22 cellular contexts compared by ENCODE assay signal in the genomic region with DNA sequence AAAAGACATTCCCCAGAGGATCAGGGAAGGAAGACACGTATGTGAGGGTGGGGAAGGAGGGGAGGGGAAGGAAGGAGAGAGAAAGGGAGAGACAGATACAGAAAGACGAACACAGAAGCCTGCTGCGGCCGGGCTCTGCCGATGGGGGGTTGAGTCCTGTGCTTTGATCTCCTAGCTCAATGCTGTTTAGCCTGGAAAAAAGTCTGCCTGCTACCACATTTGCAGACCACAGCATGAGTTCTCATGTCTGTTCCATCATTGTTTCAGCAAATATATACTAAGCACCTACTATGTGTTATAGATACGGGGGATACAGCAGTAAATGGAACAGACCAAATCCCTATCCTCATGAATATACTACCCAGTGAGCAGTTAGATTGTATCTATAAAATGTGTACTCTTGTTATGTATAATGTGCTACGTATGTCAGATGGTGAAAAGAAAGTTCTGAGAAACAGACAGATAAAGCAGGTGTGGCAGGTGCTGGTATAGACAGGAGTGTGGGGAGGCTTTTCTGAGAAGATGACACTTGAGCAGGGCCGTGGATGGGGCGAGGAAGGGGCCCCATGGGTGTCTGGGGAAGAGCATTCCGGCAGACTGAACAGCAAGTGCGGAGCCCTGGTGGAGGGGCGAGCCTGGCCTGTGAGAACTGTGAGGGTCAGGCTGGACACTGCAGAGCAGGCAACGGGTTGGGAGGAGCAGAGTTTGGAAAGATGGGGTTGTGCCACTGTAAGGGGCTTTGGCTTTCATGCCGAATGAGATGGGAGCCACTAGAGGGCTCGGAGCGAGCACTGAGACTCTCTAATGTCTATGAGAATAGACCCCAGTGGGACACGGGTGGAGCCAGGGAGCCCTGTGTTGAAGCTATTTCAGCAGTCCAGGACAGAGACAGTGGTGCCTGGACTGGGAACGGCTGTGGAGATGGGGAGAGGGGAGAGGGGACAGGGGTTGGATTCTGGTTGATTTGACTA. TPM values are rescaled to one million over a fixed set of nuclear protein-coding genes. Genes with fewer than 3 reads are reported as not detected.
DNase-seq lines count a peak whose midpoint lies in the region; ATAC-seq and TF ChIP-seq lines count a peak whose summit lies in the region.
"Had no signal": no experiment of that assay in that cellular context is flagged by ENCODE, and none has a peak within 500 bp of the region (broad histone marks: within the 10 kb centered on the region; RNA-seq: fewer than 3 reads in every experiment).

No MANE protein-coding gene starts in this region.

- no peak overlapping the region for H3K4ac ChIP-seq in trophoblast cell (ENCODE audit: low read depth, low read length)

- no peaks in the 10 kb centered on the region for H3K9me3 ChIP-seq in HCT116 (ENCODE audit: control insufficient read depth in 1 of 2, insufficient read depth in 1 of 2, low read depth in 1 of 2, low read length in 2 of 2)
- no peaks in the 10 kb centered on the region for H3K9me3 ChIP-seq in trophoblast cell (ENCODE audit: insufficient read depth, low read depth, low read length)
- no peaks in the 10 kb centered on the region for H3K9me3 ChIP-seq in breast epithelium
- no peaks in the 10 kb centered on the region for H3K9me3 ChIP-seq in SJCRH30 (replicated peaks)
- H3K9me3 ChIP-seq: pancreas, right lobe of liver had no signal

- H3K9me3 Mint-ChIP-seq in T-helper 1 cell treated with Interleukin-12 subunit alpha and Interleukin-12 subunit beta and Interleukin-4 antibody, amounts not matched to agents 30 μg/mL and 1 μg/mL, for 36 hours: peaks cover 24% of the 10 kb centered on the region
- H3K9me3 Mint-ChIP-seq in brain: peaks cover 0 to 3% (median 0%) of the 10 kb centered on the region in 5 experiments

- POLR2A ChIA-PET in HCT116 (lab: Charles Lee): no interaction called here

- H3K4me1 ChIP-seq in HCT116 (ENCODE audit: control insufficient read depth in 1 of 2, insufficient read depth in 2 of 2, low read length in 2 of 2): no peaks in the 10 kb centered on the region
- H3K4me1 ChIP-seq in trophoblast cell (ENCODE audit: control insufficient read depth in 1 of 2, insufficient read depth in 2 of 2, low read length in 2 of 2): peaks cover 28 to 29% of the 10 kb centered on the region in 2 experiments
- H3K4me1 ChIP-seq in breast epithelium: peaks cover 0 to under 1% of the 10 kb centered on the region in 2 donors
- no peaks in the 10 kb centered on the region for H3K4me1 ChIP-seq in SJCRH30
- H3K4me1 ChIP-seq: pancreas, right lobe of liver had no signal

- H2BK120ac ChIP-seq in trophoblast cell (ENCODE audit: insufficient read depth, low read length, poor library complexity): no peak overlapping the region

- DNase-seq in T-helper 1 cell: no peak
- DNase-seq in HCT116 (ENCODE audit: low read depth, low spot score): no peak
- no peak for DNase-seq in trophoblast cell
- DNase-seq in breast epithelium (ENCODE audit: low spot score in 2 of 2): no peak
- DNase-seq in SJCRH30: no peak
- DNase-seq: activated CD4-positive, CD25-positive, alpha-beta regulatory T cell treated with anti-CD3 and anti-CD28 coated beads, Interleukin-2, amount 50 U/mL, for 72 hours; activated CD8-positive, alpha-beta memory T cell treated with anti-CD3 and anti-CD28 coated beads, Interleukin-2, amount 50 U/mL, for 4 hours; activated gamma-delta T cell; amniotic stem cell; caudate nucleus; IMR-90; NCI-H1694; NCI-H774; stimulated activated CD4-positive, alpha-beta T cell treated with anti-CD3 and anti-CD28 coated beads, Interleukin-15, amount 100 ng/mL, for 24 hours; T1000 had no signal

- intact Hi-C loops in HCT116 (cut with micrococcal nuclease): no loop called here
- intact Hi-C loops in breast epithelium (cut with DNase I; ENCODE audit: low total_unique reads): no loop called here

- H2BK12ac ChIP-seq in trophoblast cell (ENCODE audit: low read length): no peak overlapping the region

- H3K4me1 Mint-ChIP-seq in T-helper 1 cell treated with Interleukin-12 subunit alpha and Interleukin-12 subunit beta and Interleukin-4 antibody, amounts not matched to agents 30 μg/mL and 1 μg/mL, for 36 hours (ENCODE audit: low read depth): peaks cover 13% of the 10 kb centered on the region
- H3K4me1 Mint-ChIP-seq in brain: peaks cover 36% of the 10 kb centered on the region

- no peak overlapping the region for H4K91ac ChIP-seq in trophoblast cell (ENCODE audit: low read depth, low read length)

- H3K9me2 ChIP-seq in HCT116 (ENCODE audit: insufficient read depth): no peaks in the 10 kb centered on the region

- peaks cover 36% of the 10 kb centered on the region for H3K36me3 Mint-ChIP-seq in T-helper 1 cell treated with Interleukin-12 subunit alpha and Interleukin-12 subunit beta and Interleukin-4 antibody, amounts not matched to agents 30 μg/mL and 1 μg/mL, for 36 hours (ENCODE audit: low read depth)
- peaks cover 40% of the 10 kb centered on the region for H3K36me3 Mint-ChIP-seq in brain

- no peak overlapping the region for H4K12ac ChIP-seq in trophoblast cell (ENCODE audit: low read depth, low read length)

- CTCF ChIA-PET in HCT116 (lab: Charles Lee): no interaction called here

- no peaks in the 10 kb centered on the region for H3K27me3 ChIP-seq in HCT116 (ENCODE audit: insufficient read depth, low read length)
- no peaks in the 10 kb centered on the region for H3K27me3 ChIP-seq in trophoblast cell (ENCODE audit: insufficient read depth, low read length)
- H3K27me3 ChIP-seq in breast epithelium: no peaks in the 10 kb centered on the region
- H3K27me3 ChIP-seq in SJCRH30: no peaks in the 10 kb centered on the region
- H3K27me3 ChIP-seq: pancreas, right lobe of liver had no signal

- H3K18ac ChIP-seq in trophoblast cell (ENCODE audit: low read length): no peak overlapping the region

- WGBS in trophoblast cell (ENCODE audit: extremely low coverage, insufficient coverage, insufficient read length): no CpG with 5 or more reads among the region's 18 CpGs

- H2BK5ac ChIP-seq in trophoblast cell (ENCODE audit: low read depth, low read length, poor library complexity): no peak overlapping the region

- peak overlapping the region; percentile 5 for H3K27ac Mint-ChIP-seq in T-helper 1 cell treated with Interleukin-12 subunit alpha and Interleukin-12 subunit beta and Interleukin-4 antibody, amounts not matched to agents 30 μg/mL and 1 μg/mL, for 36 hours
- H3K27ac Mint-ChIP-seq in brain: peak overlapping the region in 4 of 5 experiments; percentile 34 to 86 (median 71)

- H3K4me2 ChIP-seq in HCT116 (ENCODE audit: low read length) (no peak overlapping the region), trophoblast cell (ENCODE audit: low read length) (no peak overlapping the region)

- no TSS peak for BruUV-seq in HCT116 (replicated peaks; lab: Mats Ljungman, UMichigan)

- no peak overlapping the region for H4K8ac ChIP-seq in trophoblast cell (ENCODE audit: low read depth, low read length)

- H3K79me1 ChIP-seq in trophoblast cell (ENCODE audit: low read length): peaks cover 15% of the 10 kb centered on the region

- H3K23ac ChIP-seq in trophoblast cell (ENCODE audit: low read length): no peak overlapping the region

- TF ChIP-seq CTCF in HCT116 (IDR thresholded peaks at IDR 0.05 in 2 of 3, conservative IDR thresholded peaks at IDR 0.05 in 1 of 3; ENCODE audit: borderline replicate concordance in 1 of 3, insufficient read depth in 1 of 3, low read depth in 2 of 3, low read length in 2 of 3) (no peak), brain (conservative IDR thresholded peaks at IDR 0.05) (no peak), breast epithelium (IDR thresholded peaks at IDR 0.05) (no peak)

- RAD21 ChIA-PET in HCT116 (lab: Charles Lee; ENCODE audit: low non-redundant PET in 1 of 2, low total read pairs in 2 of 2, uncharacterized antibody in 2 of 2, unreplicated experiment in 2 of 2): no interaction called here

- H3K4me3 Mint-ChIP-seq in T-helper 1 cell treated with Interleukin-12 subunit alpha and Interleukin-12 subunit beta and Interleukin-4 antibody, amounts not matched to agents 30 μg/mL and 1 μg/mL, for 36 hours: peak overlapping the region; percentile 36
- no peak overlapping the region for H3K4me3 Mint-ChIP-seq in brain

- no peak overlapping the region for H3K9ac ChIP-seq in HCT116 (ENCODE audit: low read length)
- no peak overlapping the region for H3K9ac ChIP-seq in trophoblast cell (ENCODE audit: low read length)

- TF ChIP-seq RAD21 in HCT116 (IDR thresholded peaks at IDR 0.05; ENCODE audit: low read depth): no peak

- no peaks in the 10 kb centered on the region for H3K27me3 Mint-ChIP-seq in T-helper 1 cell treated with Interleukin-12 subunit alpha and Interleukin-12 subunit beta and Interleukin-4 antibody, amounts not matched to agents 30 μg/mL and 1 μg/mL, for 36 hours (ENCODE audit: low read depth)
- no peaks in the 10 kb centered on the region for H3K27me3 Mint-ChIP-seq in brain

- H3K27ac ChIP-seq in HCT116 (ENCODE audit: low read depth, low read length): no peak overlapping the region
- peak overlapping the region; percentile 35 for H3K27ac ChIP-seq in trophoblast cell (ENCODE audit: low read depth, low read length)
- H3K27ac ChIP-seq in breast epithelium: no peak overlapping the region
- H3K27ac ChIP-seq in SJCRH30: no peak overlapping the region
- H3K27ac ChIP-seq: C4-2B, pancreas, right lobe of liver had no signal

- H3K79me2 ChIP-seq in HCT116 (ENCODE audit: insufficient read depth, low read length) (no peaks in the 10 kb centered on the region), trophoblast cell (ENCODE audit: control insufficient read depth, insufficient read depth, low read length, poor library complexity) (peaks cover 4% of the 10 kb centered on the region)

- no peaks in the 10 kb centered on the region for H4K20me1 ChIP-seq in HCT116 (ENCODE audit: insufficient read depth)

- TF ChIP-seq POLR2A in HCT116 (IDR thresholded peaks at IDR 0.05; ENCODE audit: borderline replicate concordance, extremely low read depth, insufficient read depth, insufficient read length) (no peak), breast epithelium (IDR thresholded peaks at IDR 0.05) (no peak)

- H3K4me3 ChIP-seq in HCT116 (replicated peaks in 1 of 2; ENCODE audit: low read depth in 1 of 2, low read length in 2 of 2): no peak overlapping the region
- no peak overlapping the region for H3K4me3 ChIP-seq in trophoblast cell (ENCODE audit: low read depth, low read length)
- no peak overlapping the region for H3K4me3 ChIP-seq in breast epithelium
- no peak overlapping the region for H3K4me3 ChIP-seq in SJCRH30
- H3K4me3 ChIP-seq: pancreas, right lobe of liver had no signal

- peaks cover 0 to 4% of the 10 kb centered on the region in 2 experiments; a peak in 1 of 4 replicates for H3K36me3 ChIP-seq in HCT116 (ENCODE audit: control insufficient read depth in 1 of 2, insufficient read depth in 2 of 2, low read length in 2 of 2)
- peaks cover 10% of the 10 kb centered on the region in 2 experiments for H3K36me3 ChIP-seq in trophoblast cell (ENCODE audit: control insufficient read depth in 1 of 2, insufficient read depth in 2 of 2, low read length in 2 of 2)
- H3K36me3 ChIP-seq in breast epithelium: no peaks in the 10 kb centered on the region
- peaks cover 59% of the 10 kb centered on the region for H3K36me3 ChIP-seq in SJCRH30
- H3K36me3 ChIP-seq: pancreas, right lobe of liver had no signal

- peak; percentile 26; the same call in 1 of the 2 replicates for ATAC-seq in HCT116
- no peak for ATAC-seq in GM21367 (IDR thresholded peaks at IDR 0.05; ENCODE audit: unreplicated experiment)
- ATAC-seq: Panc1, pancreas, right lobe of liver had no signal

- no peak overlapping the region for H3K14ac ChIP-seq in trophoblast cell (ENCODE audit: low read length)

- H2AFZ ChIP-seq in HCT116 (ENCODE audit: low read depth, low read length, poor library complexity, severe bottlenecking) (no peak overlapping the region), trophoblast cell (ENCODE audit: insufficient read depth, low read length, poor library complexity) (no peak overlapping the region)

- no peak overlapping the region for H2AK5ac ChIP-seq in trophoblast cell (ENCODE audit: low read length)

RNA-seq across cellular contexts. Expression of gene KIAA1614, which starts 34.1 kb away (rescaled TPM):
- total RNA-seq in HCT116 (2021; ENCODE audit: unreplicated experiment) (0.25 TPM), breast epithelium (1 to 10 TPM; 2.3 to 9.1 (median 4.3) TPM)
- polyA plus RNA-seq in HCT116 (2012): 0.54 and 0.69 TPM in 2 replicates
- polyA plus RNA-seq in brain (ENCODE audit: insufficient read depth, low read depth, low replicate concordance): 8.3 TPM
- polyA plus RNA-seq in trophoblast cell (2013): 0.35 and 0.42 TPM in 2 replicates
- total RNA-seq in SJCRH30 (2014; rRNA removed; shearing (Covaris generic)): 59.9 and 63.1 TPM in 2 replicates
